9 cellular contexts compared by ENCODE assay signal in genomic region chr1:228150458-228151169, GRCh38. TPM values are rescaled to one million over a fixed set of nuclear protein-coding genes. Genes with fewer than 3 reads are reported as not detected.
DNase-seq lines count a peak whose midpoint lies in the region; ATAC-seq and TF ChIP-seq lines count a peak whose summit lies in the region.
"Had no signal": no experiment of that assay in that cellular context is flagged by ENCODE, and none has a peak within 500 bp of the region (broad histone marks: within the 10 kb centered on the region; RNA-seq: fewer than 3 reads in every experiment).

No MANE protein-coding gene starts in this region.

- POLR2A ChIA-PET in SK-N-SH (lab: Yijun Ruan, JAX), result interaction anchor here (1.3 kb wide), 1 partner anchor 15 kb away, joined by 3 read pairs; the partner anchor contains the start of gene IBA57

- TF ChIP-seq RAD21 in SK-N-SH (IDR thresholded peaks at IDR 0.05; ENCODE audit: low read length), result no peak

- 74% methylated on average over 3 of the region's 17 CpGs for whole genome bisulfite sequencing in SK-N-SH (ENCODE audit: low lambda C conversion rate)

- H3K4me3 ChIP-seq in SK-N-SH (ENCODE audit: low read depth in 2 of 2, low read length in 1 of 2) (no peak overlapping the region), osteoblast (ENCODE audit: insufficient read depth, low read length) (no peak overlapping the region)

- H3F3A ChIP-seq in SK-N-SH (replicated peaks; ENCODE audit: insufficient read depth), result no peaks in the 10 kb centered on the region

- H3K9me2 ChIP-seq in SK-N-SH, result no peaks in the 10 kb centered on the region

- H3K79me2 ChIP-seq in SK-N-SH (ENCODE audit: insufficient read depth) (peaks cover 15% of the 10 kb centered on the region), osteoblast (ENCODE audit: insufficient read depth, low read length) (peaks cover 52% of the 10 kb centered on the region)

- no peak overlapping the region for H2AFZ ChIP-seq in SK-N-SH (ENCODE audit: low read depth)
- no peak overlapping the region for H2AFZ ChIP-seq in osteoblast (ENCODE audit: low read length)

- H4K20me1 ChIP-seq in SK-N-SH (ENCODE audit: insufficient read depth) (peaks cover 20% of the 10 kb centered on the region), osteoblast (ENCODE audit: insufficient read depth, low read length) (peaks cover 44% of the 10 kb centered on the region)

- H3K9ac ChIP-seq in SK-N-SH, result no peak overlapping the region

- H3K27ac ChIP-seq in SK-N-SH (ENCODE audit: low read depth in 2 of 2, low read length in 1 of 2) (no peak overlapping the region; a peak in 1 of 4 replicates), osteoblast (ENCODE audit: low read depth, low read length) (peak overlapping the region; percentile 37)

- H3K4me1 ChIP-seq in SK-N-SH (ENCODE audit: control insufficient read depth in 1 of 2, insufficient read depth in 2 of 2, low read depth in 1 of 2, low read length in 1 of 2) (peaks cover 0 to 12% of the 10 kb centered on the region in 2 experiments; a peak in 1 of 4 replicates), osteoblast (ENCODE audit: insufficient read depth, low read length) (peaks cover 19% of the 10 kb centered on the region)

- no peak for ATAC-seq in GM21723 (IDR thresholded peaks at IDR 0.05; ENCODE audit: unreplicated experiment)
- ATAC-seq in GM19351 (IDR thresholded peaks at IDR 0.05; ENCODE audit: unreplicated experiment), result no peak
- ATAC-seq in GM18502 (IDR thresholded peaks at IDR 0.05; ENCODE audit: poor library complexity, unreplicated experiment), result no peak

- H3K4me2 ChIP-seq in SK-N-SH (no peak overlapping the region), osteoblast (ENCODE audit: insufficient read depth, low read length) (peak overlapping the region; percentile 4)

- TF ChIP-seq EP300 in SK-N-SH (IDR thresholded peaks at IDR 0.05; ENCODE audit: borderline replicate concordance in 1 of 2, low read depth in 1 of 2, low read length in 1 of 2), result no peak

- H3K36me3 ChIP-seq in SK-N-SH (replicated peaks in 1 of 2; ENCODE audit: control insufficient read depth in 1 of 2, insufficient read depth in 2 of 2, low read length in 1 of 2) (peaks cover 0 to 30% of the 10 kb centered on the region in 2 experiments), osteoblast (ENCODE audit: insufficient read depth, low read length) (peaks cover 4% of the 10 kb centered on the region)

- DNase-seq in AG20443 (ENCODE audit: low spot score) (peak; percentile 88), SK-N-SH (peak; percentile 44), glomerular visceral epithelial cell (ENCODE audit: extremely low spot score) (peak; percentile 32), osteoblast (ENCODE audit: insufficient read length, low spot score, missing footprints) (peak; percentile 99), NCI-H748 treated with DMSO at 0.1 percent for 48 hours (lab: John Stamatoyannopoulos, UW) (no peak)
- DNase-seq: DMS53 had no signal

- H3K27me3 ChIP-seq in SK-N-SH (ENCODE audit: insufficient read depth) (no peaks in the 10 kb centered on the region), osteoblast (ENCODE audit: insufficient read depth, low read length) (no peaks in the 10 kb centered on the region)

- CTCF ChIA-PET in SK-N-SH (lab: Yijun Ruan, JAX), result interaction anchor here (2.8 kb wide), 1 partner anchor 15 kb away, joined by 17 read pairs; the partner anchor contains the start of gene IBA57

- no peaks in the 10 kb centered on the region for H3K9me3 ChIP-seq in SK-N-SH
- no peaks in the 10 kb centered on the region for H3K9me3 ChIP-seq in osteoblast (ENCODE audit: low read depth, low read length)

- TF ChIP-seq CTCF in SK-N-SH (IDR thresholded peaks at IDR 0.05), result no peak
- no peak for TF ChIP-seq CTCF in osteoblast (IDR thresholded peaks at IDR 0.05; ENCODE audit: extremely low read depth, low read depth, low read length)

TF ChIP-seq in SK-N-SH, 30 proteins besides CTCF, POLR2A, EP300 and RAD21:
- no peak for TF ChIP-seq USF1 (IDR thresholded peaks at IDR 0.05; ENCODE audit: borderline replicate concordance, low read depth)
- TF ChIP-seq RXRA (IDR thresholded peaks at IDR 0.05; ENCODE audit: borderline replicate concordance, low read depth), result no peak
- no peak for TF ChIP-seq NRF1 (IDR thresholded peaks at IDR 0.05; ENCODE audit: low read depth, low read length)
- TF ChIP-seq FOSL2 (IDR thresholded peaks at IDR 0.05; ENCODE audit: borderline replicate concordance, low read depth), result no peak

RNA-seq across cellular contexts. Expression of gene GJC2, which starts 0.9 kb away (rescaled TPM):
- polyA plus RNA-seq in SK-N-SH (2012; rRNA removed), result 0.92 and 0.97 TPM in 2 replicates
- 0.50 and 0.69 TPM in 2 replicates for polyA plus RNA-seq in SK-N-SH (2012; cell fraction: cytosol; rRNA removed)
- 2.1 and 2.9 TPM in 2 replicates for polyA plus RNA-seq in SK-N-SH (2012; cell fraction: nucleus; rRNA removed)
- 0.88 and 1.4 TPM in 2 replicates for total RNA-seq in osteoblast

RNA-seq across cellular contexts. Expression of gene GUK1, which starts 10.5 kb away (rescaled TPM):
- 717 and 742 TPM in 2 replicates for polyA plus RNA-seq in SK-N-SH (2012; rRNA removed)
- polyA plus RNA-seq in SK-N-SH (2012; cell fraction: cytosol; rRNA removed), result 457 and 681 TPM in 2 replicates
- 521 and 537 TPM in 2 replicates for polyA plus RNA-seq in SK-N-SH (2012; cell fraction: nucleus; rRNA removed)
- total RNA-seq in osteoblast, result 253 and 278 TPM in 2 replicates

RNA-seq across cellular contexts. Expression of gene IBA57, which starts 15.0 kb away (rescaled TPM):
- 1.8 TPM in 2 replicates for polyA plus RNA-seq in SK-N-SH (2012; rRNA removed)
- polyA plus RNA-seq in SK-N-SH (2012; cell fraction: cytosol; rRNA removed), result 0.86 and 1.1 TPM in 2 replicates
- polyA plus RNA-seq in SK-N-SH (2012; cell fraction: nucleus; rRNA removed), result 4.4 TPM in 2 replicates
- 4.4 and 4.7 TPM in 2 replicates for total RNA-seq in osteoblast

RNA-seq across cellular contexts. Expression of gene MRPL55, which starts 41.5 kb away (rescaled TPM):
- 70.3 and 75.3 TPM in 2 replicates for polyA plus RNA-seq in SK-N-SH (2012; rRNA removed)
- polyA plus RNA-seq in SK-N-SH (2012; cell fraction: cytosol; rRNA removed), result 27.2 and 49.1 TPM in 2 replicates
- 185 and 306 TPM in 2 replicates for polyA plus RNA-seq in SK-N-SH (2012; cell fraction: nucleus; rRNA removed)
- total RNA-seq in osteoblast, result 34.5 and 51.4 TPM in 2 replicates

RNA-seq across cellular contexts. Expression of gene C1orf35, which starts 47.5 kb away (rescaled TPM):
- 28.6 and 42.9 TPM in 2 replicates for polyA plus RNA-seq in SK-N-SH (2012; rRNA removed)
- polyA plus RNA-seq in SK-N-SH (2012; cell fraction: cytosol; rRNA removed), result 17.8 and 24.9 TPM in 2 replicates
- 107 and 195 TPM in 2 replicates for polyA plus RNA-seq in SK-N-SH (2012; cell fraction: nucleus; rRNA removed)
- total RNA-seq in osteoblast, result 5.3 and 5.4 TPM in 2 replicates
